Comparison of ENCODE assay signal across 8 cellular contexts in the genomic region with DNA sequence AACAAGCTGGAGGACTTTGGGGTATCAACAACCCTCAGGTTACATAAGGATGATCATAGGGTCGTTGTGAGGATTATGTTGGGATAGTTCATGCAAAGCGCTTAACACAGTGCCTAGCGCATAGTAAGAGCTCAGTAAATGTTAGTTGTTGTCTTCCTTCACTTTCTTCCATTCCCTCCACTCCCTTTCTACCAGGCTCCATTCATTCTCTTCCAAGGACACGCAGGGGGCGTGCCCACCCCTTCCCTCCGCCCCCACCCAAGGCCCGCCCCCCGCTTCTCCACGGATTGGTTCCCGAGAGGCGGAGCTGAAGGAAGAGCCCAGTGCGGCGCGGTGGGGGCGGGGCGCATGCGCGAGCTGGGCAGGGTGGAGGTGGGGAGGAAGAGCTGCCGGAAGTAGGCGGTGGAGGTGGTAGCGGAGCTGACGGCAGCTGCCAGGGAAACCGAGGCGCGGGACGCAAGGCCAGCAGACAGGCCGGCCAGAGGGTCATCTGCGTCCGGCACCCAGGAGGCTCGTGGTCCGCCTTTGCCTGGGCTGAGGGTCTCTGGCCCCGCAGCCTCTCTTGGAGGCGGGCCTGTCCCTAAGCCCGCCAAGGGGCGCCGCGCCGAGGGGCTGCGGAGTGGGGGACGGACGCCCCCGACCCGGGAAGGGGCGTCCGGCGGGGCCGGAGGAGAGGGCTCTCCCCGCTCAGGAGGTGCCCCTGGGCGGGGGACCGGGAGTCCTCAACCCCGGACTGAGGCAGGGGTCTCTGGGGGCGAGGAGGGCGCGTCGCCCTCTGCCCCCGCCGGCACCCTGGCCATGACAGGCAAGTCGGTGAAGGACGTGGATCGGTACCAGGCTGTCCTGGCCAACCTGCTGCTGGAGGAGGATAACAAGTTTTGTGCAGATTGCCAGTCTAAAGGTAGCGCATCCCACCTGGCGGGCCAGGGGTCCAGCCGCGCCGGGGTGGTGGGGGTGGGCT. TPM values are rescaled to one million over a fixed set of nuclear protein-coding genes. Genes with fewer than 3 reads are reported as not detected.
DNase-seq lines count a peak whose midpoint lies in the region; ATAC-seq, FAIRE-seq and TF ChIP-seq lines count a peak whose summit lies in the region.

A gene (plus strand): TSS at position 405 of the 961 bp plus-strand sequence. CDS start 394 bp downstream, at position 799.

- H2BK120ac ChIP-seq in H1 (replicated peaks; ENCODE audit: low read depth, low read length) (no peak within 1 kb of the TSS), mesenchymal stem cell (ENCODE audit: low read depth, low read length) (peak within 1 kb of the TSS; percentile 73)

- POLR2A ChIA-PET in H1 (lab: Charles Lee; ENCODE audit: partially characterized antibody): interaction anchor here (0.7 kb wide), 2 partner anchors 31 to 385 kb away, joined by 3 to 4 read pairs; no protein-coding TSS in a partner anchor

- TF ChIP-seq RAD21 in H1 (IDR thresholded peaks at IDR 0.05 in 1 of 2, conservative IDR thresholded peaks at IDR 0.05 in 1 of 2; ENCODE audit: low read depth in 2 of 2, low read length in 2 of 2): no peak

- no peaks in the 10 kb centered on the region for H3K79me2 ChIP-seq in H1 (ENCODE audit: control insufficient read depth in 1 of 2, insufficient read depth in 2 of 2, low read length in 2 of 2)

- no peak for TF ChIP-seq POLR2A in H1 (IDR thresholded peaks at IDR 0.05; ENCODE audit: control extremely low read depth in 1 of 2, low read depth in 2 of 2, low read length in 2 of 2)

- H3K9me3 ChIP-seq in HUES48 (ENCODE audit: control insufficient read depth, insufficient read depth, low read length) (no peaks in the 10 kb centered on the region), NT2/D1 (ENCODE audit: insufficient read depth, low read length) (no peaks in the 10 kb centered on the region), H1 (ENCODE audit: insufficient read depth in 2 of 2, low read depth in 1 of 2, low read length in 1 of 2) (no peaks in the 10 kb centered on the region), mesenchymal stem cell (ENCODE audit: control insufficient read depth, low read length) (no peaks in the 10 kb centered on the region)

- H3K9ac ChIP-seq in HUES48 (ENCODE audit: low read depth, low read length): no peak within 1 kb of the TSS
- peak within 1 kb of the TSS; percentile 74 for H3K9ac ChIP-seq in NT2/D1 (ENCODE audit: insufficient read length, low read depth)
- H3K9ac ChIP-seq in H1 (replicated peaks in 1 of 4; ENCODE audit: extremely low read depth in 1 of 4, low read depth in 3 of 4, low read length in 3 of 4): no peak within 1 kb of the TSS; a peak in 1 of 7 replicates
- peak within 1 kb of the TSS; percentile 87 for H3K9ac ChIP-seq in mesenchymal stem cell (ENCODE audit: low read length)

- H2BK20ac ChIP-seq in H1 (ENCODE audit: low read length): no peak within 1 kb of the TSS

- TF ChIP-seq EP300 in H1 (IDR thresholded peaks at IDR 0.05; ENCODE audit: borderline replicate concordance in 1 of 2, low read depth in 2 of 2, low read length in 2 of 2): no peak

- H3K36me3 Mint-ChIP-seq in activated CD8-positive, alpha-beta memory T cell treated with anti-CD3 and anti-CD28 coated beads, Interleukin-2, amount 10 ng/mL, durations not matched to agents 7 days and 5 days: peaks cover 30% of the 10 kb centered on the region

- H2AK5ac ChIP-seq in H1 (ENCODE audit: low read depth, low read length) (no peak within 1 kb of the TSS), mesenchymal stem cell (ENCODE audit: low read length, severe bottlenecking) (no peak within 1 kb of the TSS)

- H3K18ac ChIP-seq in H1 (ENCODE audit: extremely low read depth, low read length) (peak within 1 kb of the TSS; percentile 93), mesenchymal stem cell (ENCODE audit: low read depth in 1 of 2, low read length in 2 of 2) (peak within 1 kb of the TSS; percentile 83 to 93)

- CTCF ChIA-PET in activated CD8-positive, alpha-beta memory T cell treated with anti-CD3 and anti-CD28 coated beads, Interleukin-2, amount 10 ng/mL, durations not matched to agents 7 days and 5 days (lab: Charles Lee): interaction anchor here (0.8 to 4.8 kb wide), 15 partner anchors 8 to 289 kb away, joined by 3 to 40 read pairs (median 4); a partner anchor contains a TSS
- CTCF ChIA-PET in H1 (lab: Charles Lee; ENCODE audit: partially characterized antibody): interaction anchor here (1.1 to 2.1 kb wide), 5 partner anchors 12 to 57 kb away, joined by 3 to 8 read pairs (median 5); no protein-coding TSS in a partner anchor

- no peak within 1 kb of the TSS for H3K27ac ChIP-seq in HUES48 (ENCODE audit: low read depth, low read length)
- no peak within 1 kb of the TSS for H3K27ac ChIP-seq in H1 (ENCODE audit: low read depth, low read length)
- peak within 1 kb of the TSS; percentile 62 for H3K27ac ChIP-seq in mesenchymal stem cell (ENCODE audit: low read length, poor library complexity, severe bottlenecking)

- peak; percentile 91 for ATAC-seq in GM21381 (IDR thresholded peaks at IDR 0.05; ENCODE audit: unreplicated experiment)
- ATAC-seq in activated CD8-positive, alpha-beta memory T cell treated with anti-CD3 and anti-CD28 coated beads, Interleukin-2, amount 10 ng/mL, durations not matched to agents 7 days and 5 days: peak; percentile 92

- no peaks in the 10 kb centered on the region for H3K79me1 ChIP-seq in H1 (ENCODE audit: low read depth, low read length)
- peaks cover 17% of the 10 kb centered on the region for H3K79me1 ChIP-seq in mesenchymal stem cell (replicated peaks; ENCODE audit: low read length, poor library complexity, severe bottlenecking)

- H3K4me3 Mint-ChIP-seq in activated CD8-positive, alpha-beta memory T cell treated with anti-CD3 and anti-CD28 coated beads, Interleukin-2, amount 10 ng/mL, durations not matched to agents 7 days and 5 days: peak within 1 kb of the TSS; percentile 98

- H3K4me1 ChIP-seq in HUES48 (ENCODE audit: control insufficient read depth, insufficient read depth, low read length) (peaks cover 5% of the 10 kb centered on the region), NT2/D1 (ENCODE audit: insufficient read depth, insufficient read length) (no peaks in the 10 kb centered on the region), H1 (replicated peaks in 1 of 4; ENCODE audit: control insufficient read depth in 3 of 4, insufficient read depth in 4 of 4, low read length in 3 of 4) (peaks cover 0 to 6% (median 4%) of the 10 kb centered on the region in 4 experiments; a peak in 5 of 7 replicates), mesenchymal stem cell (ENCODE audit: control insufficient read depth, insufficient read depth, low read depth, low read length) (no peaks in the 10 kb centered on the region)

- H4K91ac ChIP-seq in H1 (replicated peaks; ENCODE audit: insufficient read length, low read length) (no peak within 1 kb of the TSS), mesenchymal stem cell (ENCODE audit: low read length) (peak within 1 kb of the TSS; percentile 80)

- DNase-seq in COLO829 (ENCODE audit: low spot score): peak; percentile 99
- DNase-seq in NT2/D1 (ENCODE audit: low read depth, low spot score): peak; percentile 98
- DNase-seq in activated CD8-positive, alpha-beta memory T cell treated with anti-CD3 and anti-CD28 coated beads, Interleukin-2, amount 10 ng/mL, durations not matched to agents 7 days and 5 days: peak; percentile 97
- DNase-seq in H1 (ENCODE audit: low read depth in 1 of 2, low spot score in 2 of 2): peak; percentile 88 to 94
- peak; percentile 96 for DNase-seq in mesenchymal stem cell
- DNase-seq in stimulated activated CD8-positive, alpha-beta memory T cell treated with anti-CD3 and anti-CD28 coated beads, Interleukin-12 subunit alpha, Interleukin-12 subunit beta, amount 100 ng/mL, for 4 hours (ENCODE audit: low read depth): peak; percentile 91

- H2BK12ac ChIP-seq in H1 (ENCODE audit: low read depth, low read length): no peak within 1 kb of the TSS
- H2BK12ac ChIP-seq in mesenchymal stem cell (ENCODE audit: low read length in 2 of 2): peak within 1 kb of the TSS in 1 of 2 experiments; percentile 66

- H3K9me3 Mint-ChIP-seq in activated CD8-positive, alpha-beta memory T cell treated with anti-CD3 and anti-CD28 coated beads, Interleukin-2, amount 10 ng/mL, durations not matched to agents 7 days and 5 days (ENCODE audit: low read depth): no peaks in the 10 kb centered on the region

- 3% methylated on average over 25 of the region's 65 CpGs; no CpG with 5 or more reads in 1 of the 2 experiments for WGBS in H1 (ENCODE audit: extremely low coverage in 1 of 2, insufficient coverage in 1 of 2, insufficient read length in 1 of 2, insufficient replicate concordance in 2 of 2, low coverage in 1 of 2, low lambda C conversion rate in 2 of 2, missing lambda C conversion rate in 1 of 2), 2 experiments
- WGBS in mesenchymal stem cell: 0% methylated on average over 50 of the region's 65 CpGs

- no peak within 1 kb of the TSS for H2BK5ac ChIP-seq in H1 (ENCODE audit: low read depth, low read length)
- H2BK5ac ChIP-seq in mesenchymal stem cell (ENCODE audit: low read depth, low read length, poor library complexity, severe bottlenecking): no peak within 1 kb of the TSS

- H3K23ac ChIP-seq in H1 (ENCODE audit: insufficient read length) (no peak within 1 kb of the TSS), mesenchymal stem cell (ENCODE audit: low read length in 2 of 2) (peak within 1 kb of the TSS in 1 of 2 experiments; percentile 67)

- no peak for FAIRE-seq in H1 (lab: Jason Lieb, UNC)

- H3K4me2 ChIP-seq in H1 (ENCODE audit: insufficient read depth in 1 of 2, low read depth in 2 of 2, low read length in 2 of 2) (peak within 1 kb of the TSS; percentile 84 to 94), mesenchymal stem cell (ENCODE audit: low read length, poor library complexity, severe bottlenecking) (peak within 1 kb of the TSS; percentile 100)

- H3K27ac Mint-ChIP-seq in activated CD8-positive, alpha-beta memory T cell treated with anti-CD3 and anti-CD28 coated beads, Interleukin-2, amount 10 ng/mL, durations not matched to agents 7 days and 5 days: peak within 1 kb of the TSS; percentile 98

- H3K4me3 ChIP-seq in HUES48 (ENCODE audit: low read depth, low read length) (peak within 1 kb of the TSS; percentile 90), NT2/D1 (ENCODE audit: insufficient read length, low read depth) (peak within 1 kb of the TSS; percentile 90), H1 (ENCODE audit: extremely low read depth in 1 of 4, insufficient read depth in 2 of 4, low read depth in 3 of 4, low read length in 4 of 4) (peak within 1 kb of the TSS; percentile 67 to 89 (median 76)), mesenchymal stem cell (ENCODE audit: insufficient read depth in 1 of 2, low read depth in 1 of 2, low read length in 2 of 2) (peak within 1 kb of the TSS; percentile 92 to 93)

- no peak within 1 kb of the TSS for H3K56ac ChIP-seq in H1 (replicated peaks; ENCODE audit: insufficient read length, low read depth, low read length)

- no peak for TF ChIP-seq CTCF in H1 (IDR thresholded peaks at IDR 0.05; ENCODE audit: control extremely low read depth in 1 of 3, insufficient read depth in 1 of 3, low read depth in 1 of 3, low read length in 3 of 3)

- H3K4ac ChIP-seq in H1 (replicated peaks; ENCODE audit: insufficient read length, low read depth, low read length) (no peak within 1 kb of the TSS), mesenchymal stem cell (ENCODE audit: low read depth in 1 of 2, low read length in 2 of 2) (peak within 1 kb of the TSS; percentile 81 to 86)

- H2AFZ ChIP-seq in H1 (ENCODE audit: low read length) (peak within 1 kb of the TSS; percentile 85), mesenchymal stem cell (ENCODE audit: low read depth, low read length) (peak within 1 kb of the TSS; percentile 89)

- peaks cover 6% of the 10 kb centered on the region for H3K27me3 ChIP-seq in HUES48 (ENCODE audit: control insufficient read depth, insufficient read depth, low read length)
- peaks cover 7% of the 10 kb centered on the region for H3K27me3 ChIP-seq in NT2/D1 (ENCODE audit: insufficient read depth, insufficient read length)
- peaks cover 0 to 3% (median 0%) of the 10 kb centered on the region in 4 experiments; a peak in 1 of 7 replicates for H3K27me3 ChIP-seq in H1 (replicated peaks in 1 of 4; ENCODE audit: control insufficient read depth in 3 of 4, extremely low read depth in 1 of 4, insufficient read depth in 3 of 4, low read length in 3 of 4)
- no peaks in the 10 kb centered on the region for H3K27me3 ChIP-seq in mesenchymal stem cell (ENCODE audit: control insufficient read depth in 1 of 2, insufficient read depth in 1 of 2, low read length in 2 of 2)

- H3K36me3 ChIP-seq in HUES48 (ENCODE audit: control insufficient read depth, insufficient read depth, low read length) (no peaks in the 10 kb centered on the region), NT2/D1 (ENCODE audit: insufficient read depth, insufficient read length, low read length) (no peaks in the 10 kb centered on the region), H1 (ENCODE audit: control insufficient read depth in 2 of 4, insufficient read depth in 4 of 4, low read length in 3 of 4) (no peaks in the 10 kb centered on the region), mesenchymal stem cell (ENCODE audit: control insufficient read depth in 1 of 2, insufficient read depth in 2 of 2, low read depth in 1 of 2, low read length in 2 of 2) (no peaks in the 10 kb centered on the region)

- H2BK15ac ChIP-seq in H1 (ENCODE audit: low read length) (peak within 1 kb of the TSS; percentile 75; the same call in 1 of the 2 replicates), mesenchymal stem cell (ENCODE audit: low read depth, poor library complexity, severe bottlenecking) (peak within 1 kb of the TSS; percentile 52)

- H3K27me3 Mint-ChIP-seq in activated CD8-positive, alpha-beta memory T cell treated with anti-CD3 and anti-CD28 coated beads, Interleukin-2, amount 10 ng/mL, durations not matched to agents 7 days and 5 days: no peaks in the 10 kb centered on the region

- H3K14ac ChIP-seq in H1 (ENCODE audit: insufficient read length): no peak within 1 kb of the TSS
- H3K14ac ChIP-seq in mesenchymal stem cell (ENCODE audit: low read length in 2 of 2): peak within 1 kb of the TSS in 1 of 2 experiments; percentile 97

- H4K5ac ChIP-seq in H1 (ENCODE audit: insufficient read length, low read depth, low read length): no peak within 1 kb of the TSS

- H4K20me1 ChIP-seq in H1 (replicated peaks in 1 of 2; ENCODE audit: control insufficient read depth in 1 of 2, insufficient read depth in 2 of 2, low read length in 2 of 2): no peaks in the 10 kb centered on the region

- H4K8ac ChIP-seq in H1 (ENCODE audit: extremely low read depth, insufficient read depth, low read length) (no peak within 1 kb of the TSS), mesenchymal stem cell (ENCODE audit: low read length) (peak within 1 kb of the TSS; percentile 88)

- peaks cover 41% of the 10 kb centered on the region for H3K4me1 Mint-ChIP-seq in activated CD8-positive, alpha-beta memory T cell treated with anti-CD3 and anti-CD28 coated beads, Interleukin-2, amount 10 ng/mL, durations not matched to agents 7 days and 5 days

- H3K23me2 ChIP-seq in H1 (ENCODE audit: low read depth, low read length): peaks cover 9% of the 10 kb centered on the region; the same call in 1 of the 2 replicates

RNA-seq across cellular contexts. Expression of the gene that starts here (rescaled TPM):
- 100 to 1,000 TPM; 116 to 145 TPM for total RNA-seq in activated CD8-positive, alpha-beta memory T cell treated with anti-CD3 and anti-CD28 coated beads, Interleukin-2, amount 10 ng/mL, durations not matched to agents 7 days and 5 days
- total RNA-seq in H1 (2021; fragmentation: NEBNext Ultra II Directional; extraction: Animal tissue kit (Norgen Biotek cat#: 25700)): 5.0 and 5.5 TPM in 2 replicates
- polyA plus RNA-seq in H1 (2011; rRNA removed): 3.9 and 4.3 TPM in 2 replicates
- polyA plus RNA-seq in H1 (2011; cell fraction: cytosol; rRNA removed): 4.2 TPM
- polyA plus RNA-seq in H1 (2011; cell fraction: nucleus; rRNA removed): 2.7 TPM
- 4.5 to 6.2 TPM (median 5.6 TPM) in 4 replicates for polyA plus RNA-seq in H1 (2012, experiment 1 of 2)
- polyA plus RNA-seq in H1 (2012, experiment 2 of 2): 5.7 TPM
- 5.9 TPM for polyA plus RNA-seq in H1 (2013, experiment 1 of 2)
- polyA plus RNA-seq in H1 (2013, experiment 2 of 2): 4.7 TPM
- polyA minus RNA-seq in H1 (2011; rRNA and poly(A)+ RNA removed): 6.1 and 8.1 TPM in 2 replicates
- 2.4 TPM for polyA minus RNA-seq in H1 (2011; cell fraction: cytosol; rRNA and poly(A)+ RNA removed)
- 2.5 TPM for polyA minus RNA-seq in H1 (2011; cell fraction: nucleus; rRNA and poly(A)+ RNA removed)
- polyA plus RNA-seq in mesenchymal stem cell (2013, experiment 1 of 2): 24.8 TPM
- polyA plus RNA-seq in mesenchymal stem cell (2013, experiment 2 of 2): 25.6 TPM

Comparison
In these comparisons a context has a peak if more than half of its experiments do, and no peak if none do; other contexts are left out.
1. RNA of the gene that starts here (total RNA-seq): 116 to 145 TPM in activated CD8-positive, alpha-beta memory T cell treated with anti-CD3 and anti-CD28 coated beads, Interleukin-2, amount 10 ng/mL, durations not matched to agents 7 days and 5 days; 5.0 to 5.5 TPM in H1; every median in the first group is over 10 times any median in the second.
2. H3K9ac ChIP-seq: peak in NT2/D1 (single experiment) and mesenchymal stem cell (single experiment); none in HUES48 (single experiment) and H1 (0 of 4).
3. Peak in every context shown above with its lines, with median percentiles within 50 percentile points of each other: DNase-seq and H3K4me3 ChIP-seq.